In genomic region chr17:41734139-41734948, GRCh38 we compare ENCODE assay signal across 8 cellular contexts. TPM values are rescaled to one million over a fixed set of nuclear protein-coding genes. Genes with fewer than 3 reads are reported as not detected.
DNase-seq lines count a peak whose midpoint lies in the region; ATAC-seq, FAIRE-seq and TF ChIP-seq lines count a peak whose summit lies in the region.

TSS of gene HAP1 (minus strand) at chr17:41734643. CDS start at chr17:41734634, 9 bp downstream.

- H3K4me3 ChIP-seq in BE2C (ENCODE audit: low read depth, low read length) (peak within 1 kb of the TSS; percentile 52), IMR-90 (ENCODE audit: insufficient read depth, low read depth, low read length) (peak within 1 kb of the TSS; percentile 35), retinal pigment epithelial cell (ENCODE audit: low read length) (peak within 1 kb of the TSS; percentile 42)

- no peaks in the 10 kb centered on the region for H3K36me3 ChIP-seq in BE2C
- no peaks in the 10 kb centered on the region for H3K36me3 ChIP-seq in IMR-90 (ENCODE audit: control insufficient read depth, insufficient read depth, low read length)

- dilution Hi-C loops in IMR-90 (cut with HindIII; ENCODE audit: low sequenced_read_pairs, unreplicated experiment): no loop called here

- H3K14ac ChIP-seq in IMR-90 (replicated peaks; ENCODE audit: low read depth, low read length): no peak within 1 kb of the TSS; the same call in 1 of the 2 replicates

- H3K9me3 ChIP-seq in BE2C (no peaks in the 10 kb centered on the region), IMR-90 (ENCODE audit: control insufficient read depth, insufficient read depth, low read length) (no peaks in the 10 kb centered on the region)

- H3K27ac ChIP-seq in IMR-90 (ENCODE audit: insufficient read depth, low read length): no peak within 1 kb of the TSS

- peak within 1 kb of the TSS; percentile 12; the same call in 1 of the 2 replicates for H2BK120ac ChIP-seq in IMR-90 (ENCODE audit: low read depth, low read length)

- H4K20me1 ChIP-seq in IMR-90 (ENCODE audit: insufficient read depth, low read length): no peaks in the 10 kb centered on the region

- no peak for TF ChIP-seq RAD21 in IMR-90 (IDR thresholded peaks at IDR 0.05; ENCODE audit: low read length)

- POLR2A ChIA-PET in IMR-90 (lab: Charles Lee; ENCODE audit: unreplicated experiment): no interaction called here

- H3K27me3 ChIP-seq in BE2C: peaks cover 64% of the 10 kb centered on the region
- H3K27me3 ChIP-seq in IMR-90 (ENCODE audit: control insufficient read depth, insufficient read depth, low read length): peaks cover 69% of the 10 kb centered on the region

- intact Hi-C loops in IMR-90 (cut with micrococcal nuclease) (no loop called here), left ventricle myocardium superior (cut with micrococcal nuclease) (no loop called here)

- H3K9me1 ChIP-seq in IMR-90 (ENCODE audit: insufficient read depth, low read length): no peaks in the 10 kb centered on the region

- CTCF ChIA-PET in IMR-90 (lab: Yijun Ruan, JAX): no interaction called here

- H3K79me1 ChIP-seq in IMR-90 (ENCODE audit: low read depth in 1 of 2, low read length in 2 of 2): no peaks in the 10 kb centered on the region

- peak within 1 kb of the TSS; percentile 22; the same call in 1 of the 2 replicates for H3K23ac ChIP-seq in IMR-90 (ENCODE audit: low read depth, low read length)

- no peak within 1 kb of the TSS for H3K27ac Mint-ChIP-seq in activated naive CD8-positive, alpha-beta T cell treated with anti-CD3 and anti-CD28 coated beads, Interleukin-2, amount 50 U/mL, for 24 hours

- no peak within 1 kb of the TSS for H2AK5ac ChIP-seq in IMR-90 (ENCODE audit: low read depth, low read length)

- TF ChIP-seq CTCF in BE2C (IDR thresholded peaks at IDR 0.05; ENCODE audit: low read depth, low read length) (no peak), IMR-90 (conservative IDR thresholded peaks at IDR 0.05; ENCODE audit: low read depth, low read length) (no peak), retinal pigment epithelial cell (conservative IDR thresholded peaks at IDR 0.05; ENCODE audit: low read depth, low read length) (no peak)

- TF ChIP-seq POLR2A in IMR-90 (IDR thresholded peaks at IDR 0.05; ENCODE audit: low read depth, low read length): peak; percentile 71

- H3K4ac ChIP-seq in IMR-90 (ENCODE audit: low read depth, low read length): peak within 1 kb of the TSS; percentile 45; the same call in 1 of the 2 replicates

- peak within 1 kb of the TSS; percentile 32; the same call in 1 of the 2 replicates for H3K9ac ChIP-seq in IMR-90 (ENCODE audit: low read depth, low read length)

- no peak within 1 kb of the TSS for H4K91ac ChIP-seq in IMR-90 (ENCODE audit: insufficient read depth, low read depth, low read length)

- no peaks in the 10 kb centered on the region for H3K9me3 Mint-ChIP-seq in activated naive CD8-positive, alpha-beta T cell treated with anti-CD3 and anti-CD28 coated beads, Interleukin-2, amount 50 U/mL, for 24 hours

- peak within 1 kb of the TSS; percentile 13; the same call in 1 of the 2 replicates for H2BK20ac ChIP-seq in IMR-90 (ENCODE audit: low read depth, low read length)

- H3K27me3 Mint-ChIP-seq in activated naive CD8-positive, alpha-beta T cell treated with anti-CD3 and anti-CD28 coated beads, Interleukin-2, amount 50 U/mL, for 24 hours: peaks cover 51% of the 10 kb centered on the region

- DNase-seq in BE2C: peak; percentile 48
- peak; percentile 8 for DNase-seq in IMR-90
- DNase-seq in activated naive CD8-positive, alpha-beta T cell treated with anti-CD3 and anti-CD28 coated beads, Interleukin-2, amount 50 U/mL, for 24 hours: peak; percentile 19
- DNase-seq in left ventricle myocardium superior: peak; percentile 43
- DNase-seq in retinal pigment epithelial cell (ENCODE audit: low read depth): no peak
- no peak for DNase-seq in GM19239 (ENCODE audit: insufficient read length, low spot score)
- no peak for DNase-seq in NCI-H226

- no peak within 1 kb of the TSS for H3K4me3 Mint-ChIP-seq in activated naive CD8-positive, alpha-beta T cell treated with anti-CD3 and anti-CD28 coated beads, Interleukin-2, amount 50 U/mL, for 24 hours

- no peaks in the 10 kb centered on the region for H3K36me3 Mint-ChIP-seq in activated naive CD8-positive, alpha-beta T cell treated with anti-CD3 and anti-CD28 coated beads, Interleukin-2, amount 50 U/mL, for 24 hours (ENCODE audit: low read depth)

- peak within 1 kb of the TSS in 1 of 2 experiments; percentile 25; a peak in 1 of 4 replicates for H4K8ac ChIP-seq in IMR-90 (ENCODE audit: low read depth in 2 of 2, low read length in 2 of 2)

- in situ Hi-C loops in IMR-90 (cut with MboI; ENCODE audit: low sequenced_read_pairs): loop anchor here (10.0 kb wide), 1 partner anchor 230 kb away; the partner anchor contains the start of gene CNP

- H3K4me2 ChIP-seq in IMR-90 (ENCODE audit: low read depth, low read length): peak within 1 kb of the TSS; percentile 92

- H4K5ac ChIP-seq in IMR-90 (ENCODE audit: low read depth, low read length): no peak within 1 kb of the TSS

- no peak within 1 kb of the TSS; the same call in 1 of the 2 replicates for H3K18ac ChIP-seq in IMR-90 (ENCODE audit: low read depth, low read length)

- H3K4me1 Mint-ChIP-seq in activated naive CD8-positive, alpha-beta T cell treated with anti-CD3 and anti-CD28 coated beads, Interleukin-2, amount 50 U/mL, for 24 hours: peaks cover 6% of the 10 kb centered on the region

- no peak within 1 kb of the TSS for H2BK15ac ChIP-seq in IMR-90 (ENCODE audit: low read depth, low read length)

- H2BK5ac ChIP-seq in IMR-90 (ENCODE audit: low read depth, low read length, poor library complexity, severe bottlenecking): no peak within 1 kb of the TSS

- no peak within 1 kb of the TSS for H3K56ac ChIP-seq in IMR-90 (ENCODE audit: extremely low read depth, insufficient read depth, low read length)

- BruUV-seq in IMR-90 (replicated peaks; lab: Mats Ljungman, UMichigan): no TSS peak

- no peak for FAIRE-seq in GM19239 (lab: Jason Lieb, UNC)

- H3K4me1 ChIP-seq in BE2C (peaks cover 5% of the 10 kb centered on the region), IMR-90 (ENCODE audit: control insufficient read depth, insufficient read depth, low read length) (peaks cover under 1% of the 10 kb centered on the region; the same call in 1 of the 2 replicates)

- 1% methylated on average over 39 of the region's 77 CpGs; no CpG with 5 or more reads in 1 of the 2 experiments for WGBS in IMR-90 (ENCODE audit: extremely low coverage in 2 of 2, insufficient read length in 1 of 2), 2 experiments

- peak within 1 kb of the TSS; percentile 84 for H2AFZ ChIP-seq in IMR-90 (replicated peaks; ENCODE audit: low read length, poor library complexity)

- H2AK9ac ChIP-seq in IMR-90 (replicated peaks; ENCODE audit: low read depth, low read length, poor library complexity): no peak within 1 kb of the TSS

- ATAC-seq in IMR-90 (ENCODE audit: low read depth) (peak; percentile 59), left ventricle myocardium superior (peak; percentile 26), GM18519 (IDR thresholded peaks at IDR 0.05; ENCODE audit: low FRiP score, unreplicated experiment) (no peak)
- ATAC-seq in activated naive CD8-positive, alpha-beta T cell treated with anti-CD3 and anti-CD28 coated beads, Interleukin-2, amount 50 U/mL, for 24 hours: no peak

TF ChIP-seq in IMR-90, 13 proteins besides CTCF, POLR2A, EP300 and RAD21:
- TF ChIP-seq CEBPB (IDR thresholded peaks at IDR 0.05; ENCODE audit: low read depth, low read length) (no peak), BHLHE40 (IDR thresholded peaks at IDR 0.05; ENCODE audit: low read depth, low read length) (peak; percentile 76)

RNA-seq across cellular contexts. Expression of gene HAP1, which starts in this region (rescaled TPM):
- 0.29 TPM for polyA plus RNA-seq in BE2C (2012; ENCODE audit: insufficient read depth, insufficient read length, low read depth)
- total RNA-seq in IMR-90 (2012; rRNA removed) (under 0.01 TPM in 1 of 2 replicates, not detected in the other), left ventricle myocardium superior (not detected)
- polyA plus RNA-seq in IMR-90 (2012; rRNA removed): 0.09 and 0.11 TPM in 2 replicates
- polyA plus RNA-seq in IMR-90 (2012; cell fraction: cytosol; rRNA removed): 0.02 and 0.03 TPM in 2 replicates
- polyA plus RNA-seq in IMR-90 (2012; cell fraction: nucleus; rRNA removed; ENCODE audit: low replicate concordance): 1.1 and 1.3 TPM in 2 replicates

Comparison
In these comparisons a context has a peak if more than half of its experiments do, and no peak if none do; other contexts are left out.
1. Peak in DNase-seq and ATAC-seq in left ventricle myocardium superior; RNA of the gene not detected or under 1 TPM.
2. DNase-seq: peak in BE2C (single experiment), IMR-90 (single experiment) and activated naive CD8-positive, alpha-beta T cell treated with anti-CD3 and anti-CD28 coated beads, Interleukin-2, amount 50 U/mL, for 24 hours (single experiment); none in retinal pigment epithelial cell (single experiment), GM19239 (single experiment) and NCI-H226 (single experiment).
3. Peak in every context shown above with its lines, with median percentiles within 50 percentile points of each other: H3K4me3 ChIP-seq.